In genomic region chr15:31255732-31256384, GRCh38 we compare ENCODE assay signal across 10 cellular contexts.
DNase-seq lines count a peak whose midpoint lies in the region; ATAC-seq, FAIRE-seq and TF ChIP-seq lines count a peak whose summit lies in the region.
"Had no signal": no experiment of that assay in that cellular context is flagged by ENCODE, and none has a peak within 500 bp of the region (broad histone marks: within the 10 kb centered on the region; RNA-seq: fewer than 3 reads in every experiment).

No MANE protein-coding gene starts in this region.

- H3K36me3 Mint-ChIP-seq in activated B cell treated with CpG ODN at 0.5 μM for 24 hours (ENCODE audit: low read depth) (no peaks in the 10 kb centered on the region), T-cell (no peaks in the 10 kb centered on the region)

- H3K4me1 Mint-ChIP-seq in activated B cell treated with CpG ODN at 0.5 μM for 24 hours: peaks cover 53% of the 10 kb centered on the region
- H3K4me1 Mint-ChIP-seq in T-cell: peaks cover 28 to 53% (median 46%) of the 10 kb centered on the region in 3 donors

- no peaks in the 10 kb centered on the region for H4K20me1 ChIP-seq in BLaER1 treated with 17β-estradiol and CSF1 and Interleukin-3, amounts not matched to agents 10 nM and 100 nM

- CTCF ChIA-PET in activated B cell treated with CpG ODN at 0.5 μM for 24 hours (lab: Charles Lee) (interaction anchor here (0.6 to 1.9 kb wide), 4 partner anchors 25 to 233 kb away, joined by 3 to 5 read pairs (median 4); no protein-coding TSS in a partner anchor), T-cell (lab: Charles Lee) (no interaction called here)

- H3K4me1 ChIP-seq in BLaER1 treated with 17β-estradiol and CSF1 and Interleukin-3, amounts not matched to agents 10 nM and 100 nM: peaks cover 36 to 59% (median 47%) of the 10 kb centered on the region in 10 experiments
- H3K4me1 ChIP-seq in small intestine (ENCODE audit: control insufficient read depth in 2 of 2, insufficient read depth in 1 of 2, low read depth in 1 of 2, low read length in 1 of 2) (peaks cover 0 to 5% of the 10 kb centered on the region in 2 donors), adrenal gland (replicated peaks in 1 of 2) (no peaks in the 10 kb centered on the region)

- H3K36me3 ChIP-seq in BLaER1 treated with 17β-estradiol and CSF1 and Interleukin-3, amounts not matched to agents 10 nM and 100 nM: no peaks in the 10 kb centered on the region
- H3K36me3 ChIP-seq in small intestine (ENCODE audit: control insufficient read depth in 2 of 2, insufficient read depth in 2 of 2, low read length in 2 of 2): no peaks in the 10 kb centered on the region
- no peaks in the 10 kb centered on the region for H3K36me3 ChIP-seq in adrenal gland (replicated peaks in 1 of 2)
- H3K36me3 ChIP-seq: ascending aorta had no signal

- TF ChIP-seq CTCF in activated B cell treated with CpG ODN at 0.5 μM for 24 hours (IDR thresholded peaks at IDR 0.05) (no peak), adrenal gland (IDR thresholded peaks at IDR 0.05) (no peak)

- no peak for FAIRE-seq in small intestine (lab: Jason Lieb, UNC)

- no peak for TF ChIP-seq POLR2A in adrenal gland (IDR thresholded peaks at IDR 0.05)

- H3K9ac ChIP-seq in BLaER1 treated with 17β-estradiol and CSF1 and Interleukin-3, amounts not matched to agents 10 nM and 100 nM: peak overlapping the region in 10 of 11 experiments; percentile 16 to 65 (median 32); a peak in 17 of 22 replicates

- H3K9me3 ChIP-seq in BLaER1 treated with 17β-estradiol and CSF1 and Interleukin-3, amounts not matched to agents 10 nM and 100 nM (replicated peaks in 1 of 11): no peaks in the 10 kb centered on the region; a peak in 1 of 22 replicates
- no peaks in the 10 kb centered on the region for H3K9me3 ChIP-seq in small intestine (ENCODE audit: control insufficient read depth, low read depth)
- no peaks in the 10 kb centered on the region for H3K9me3 ChIP-seq in adrenal gland (replicated peaks in 1 of 3)
- H3K9me3 ChIP-seq: ascending aorta had no signal

- ATAC-seq in GM18870 (IDR thresholded peaks at IDR 0.05; ENCODE audit: unreplicated experiment): peak; percentile 56
- ATAC-seq in HG03135 (IDR thresholded peaks at IDR 0.05; ENCODE audit: unreplicated experiment): peak; percentile 58
- ATAC-seq in activated B cell treated with CpG ODN at 0.5 μM for 24 hours (ENCODE audit: low read depth): peak; percentile 70
- ATAC-seq in T-cell (replicated peaks in 1 of 4): no peak

- peak overlapping the region; percentile 77 for H3K27ac Mint-ChIP-seq in activated B cell treated with CpG ODN at 0.5 μM for 24 hours
- H3K27ac Mint-ChIP-seq in T-cell: peak overlapping the region in 1 of 2 donors; percentile 59

- DNase-seq in activated B cell treated with CpG ODN at 0.5 μM for 24 hours (no peak), small intestine (no peak), adrenal gland (no peak), NCI-H1417 treated with DMSO at 0.1 percent for 48 hours (lab: John Stamatoyannopoulos, UW) (no peak), T-cell (no peak)

- peak overlapping the region in 10 of 11 experiments; percentile 16 to 80 (median 60); a peak in 19 of 22 replicates for H3K27ac ChIP-seq in BLaER1 treated with 17β-estradiol and CSF1 and Interleukin-3, amounts not matched to agents 10 nM and 100 nM
- peak overlapping the region in 1 of 2 donors; percentile 68 for H3K27ac ChIP-seq in small intestine (ENCODE audit: low read depth in 1 of 2, low read length in 1 of 2)
- H3K27ac ChIP-seq in adrenal gland: no peak overlapping the region
- H3K27ac ChIP-seq: ascending aorta had no signal

- H3K4me3 Mint-ChIP-seq in activated B cell treated with CpG ODN at 0.5 μM for 24 hours (peak overlapping the region; percentile 17), T-cell (no peak overlapping the region)

- H3K4me2 ChIP-seq in BLaER1 treated with 17β-estradiol and CSF1 and Interleukin-3, amounts not matched to agents 10 nM and 100 nM: peak overlapping the region; percentile 60 to 81 (median 77)

- no peaks in the 10 kb centered on the region for H3K27me3 ChIP-seq in BLaER1 treated with 17β-estradiol and CSF1 and Interleukin-3, amounts not matched to agents 10 nM and 100 nM
- H3K27me3 ChIP-seq in small intestine (ENCODE audit: control insufficient read depth in 2 of 2, insufficient read depth in 2 of 2, low read length in 2 of 2) (no peaks in the 10 kb centered on the region), adrenal gland (no peaks in the 10 kb centered on the region)
- H3K27me3 ChIP-seq: ascending aorta had no signal

- peaks cover 2% of the 10 kb centered on the region for H3K9me3 Mint-ChIP-seq in activated B cell treated with CpG ODN at 0.5 μM for 24 hours
- H3K9me3 Mint-ChIP-seq in T-cell: no peaks in the 10 kb centered on the region

- POLR2A ChIA-PET in activated B cell treated with CpG ODN at 0.5 μM for 24 hours (lab: Charles Lee): interaction anchor here (0.7 to 5.0 kb wide), 11 partner anchors 8 to 73 kb away, joined by 3 to 68 read pairs (median 7); partner anchors contain the start of gene KLF13
- POLR2A ChIA-PET in T-cell (lab: Charles Lee): no interaction called here

- H3K27me3 Mint-ChIP-seq in activated B cell treated with CpG ODN at 0.5 μM for 24 hours (no peaks in the 10 kb centered on the region), T-cell (no peaks in the 10 kb centered on the region)
- H3K27me3 Mint-ChIP-seq: IgD-negative memory B cell had no signal

- H3K4me3 ChIP-seq in BLaER1 treated with 17β-estradiol and CSF1 and Interleukin-3, amounts not matched to agents 10 nM and 100 nM: no peak overlapping the region; a peak in 1 of 20 replicates
- H3K4me3 ChIP-seq in small intestine (ENCODE audit: low read depth in 1 of 2, low read length in 2 of 2): no peak overlapping the region
- no peak overlapping the region for H3K4me3 ChIP-seq in adrenal gland
- H3K4me3 ChIP-seq: ascending aorta had no signal

- intact Hi-C loops in activated B cell treated with CpG ODN at 0.5 μM for 24 hours (cut with micrococcal nuclease): loop anchor here (2.0 kb wide), 1 partner anchor 41 kb away; no protein-coding TSS in a partner anchor
- intact Hi-C loops in adrenal gland (cut with DNase I): no loop called here

- WGBS in small intestine, 3 donors: 69 to 75% (median 73%) methylated on average over 9 of the region's 9 CpGs
- WGBS in adrenal gland, 4 donors: 65 to 82% (median 78%) methylated on average over 9 of the region's 9 CpGs

Comparison
In these comparisons a context has a peak if more than half of its experiments do, and no peak if none do; other contexts are left out.
1. H3K27ac ChIP-seq: peak in BLaER1 treated with 17β-estradiol and CSF1 and Interleukin-3, amounts not matched to agents 10 nM and 100 nM (10 of 11); none in adrenal gland (0 of 5).
2. ATAC-seq: peak in GM18870 (single experiment), HG03135 (single experiment) and activated B cell treated with CpG ODN at 0.5 μM for 24 hours (single experiment); none in T-cell (0 of 4).